Comparison of ENCODE assay signal across 20 cellular contexts in genomic region chr2:47509981-47510380, GRCh38.
"Had no signal": no experiment of that assay in that cellular context is flagged by ENCODE, and none has a peak within 500 bp of the region (broad histone marks: within the 10 kb centered on the region; RNA-seq: fewer than 3 reads in every experiment).

No MANE protein-coding gene starts in this region.

- H3K9me3 ChIP-seq: gastrocnemius medialis, ovary, testis, upper lobe of right lung, vagina had no signal

- H3K36me3 ChIP-seq: esophagus muscularis mucosa, gastrocnemius medialis, heart right ventricle, ovary, upper lobe of right lung, vagina had no signal

- H3K4me1 ChIP-seq: esophagus muscularis mucosa, gastrocnemius medialis, heart right ventricle, testis, tibial nerve, upper lobe of right lung, vagina had no signal

- H3K4me2 ChIP-seq: smooth muscle cell had no signal

- H3K4me1 Mint-ChIP-seq: mesothelial cell of epicardium; stimulated activated effector memory CD8-positive, alpha-beta T cell treated with anti-CD3 and anti-CD28 coated beads, Interleukin-12 subunit alpha, Interleukin-12 subunit beta, amount 100 ng/mL, for 72 hours had no signal

- H3K27ac ChIP-seq: esophagus muscularis mucosa, gastrocnemius medialis, heart right ventricle, ovary, testis, tibial nerve, upper lobe of right lung, vagina had no signal

- DNase-seq: effector memory CD4-positive, alpha-beta T cell; gastrocnemius medialis; heart right ventricle; hypothalamus; kidney glomerular epithelial cell; natural killer cell; ovary; right cardiac atrium; stimulated activated CD4-positive, alpha-beta T cell treated with anti-CD3 and anti-CD28 coated beads, Interleukin-2, amount 100 ng/mL, for 48 hours; testis; upper lobe of right lung had no signal

- H3K27me3 Mint-ChIP-seq: progenitor cell of endocrine pancreas; stimulated activated naive CD8-positive, alpha-beta T cell treated with anti-CD3 and anti-CD28 coated beads, Interleukin-15, Interleukin-2, amounts not matched to agents 100 ng/mL and 50 ng/mL, for 24 hours had no signal

- ATAC-seq: gastrocnemius medialis; right cardiac atrium; stimulated activated effector memory CD8-positive, alpha-beta T cell treated with anti-CD3 and anti-CD28 coated beads, Interleukin-12 subunit alpha, Interleukin-12 subunit beta, amount 100 ng/mL, for 72 hours; upper lobe of right lung had no signal

- H3K27me3 ChIP-seq: esophagus muscularis mucosa, gastrocnemius medialis, heart right ventricle, ovary, testis, tibial nerve, upper lobe of right lung, vagina had no signal

- H3K4me3 ChIP-seq: esophagus muscularis mucosa, gastrocnemius medialis, heart right ventricle, ovary, smooth muscle cell, testis, tibial nerve, upper lobe of right lung, vagina had no signal

- H3K4me3 Mint-ChIP-seq: mesothelial cell of epicardium; natural killer cell; neural crest cell; stimulated activated effector memory CD8-positive, alpha-beta T cell treated with anti-CD3 and anti-CD28 coated beads, Interleukin-12 subunit alpha, Interleukin-12 subunit beta, amount 100 ng/mL, for 72 hours; stimulated activated naive CD8-positive, alpha-beta T cell treated with anti-CD3 and anti-CD28 coated beads, Interleukin-15, Interleukin-2, amounts not matched to agents 100 ng/mL and 50 ng/mL, for 24 hours had no signal

- H3K27ac Mint-ChIP-seq: mesothelial cell of epicardium; natural killer cell; progenitor cell of endocrine pancreas; stimulated activated effector memory CD8-positive, alpha-beta T cell treated with anti-CD3 and anti-CD28 coated beads, Interleukin-12 subunit alpha, Interleukin-12 subunit beta, amount 100 ng/mL, for 72 hours; stimulated activated naive CD8-positive, alpha-beta T cell treated with anti-CD3 and anti-CD28 coated beads, Interleukin-15, Interleukin-2, amounts not matched to agents 100 ng/mL and 50 ng/mL, for 24 hours had no signal

- H3K36me3 Mint-ChIP-seq: mesothelial cell of epicardium; natural killer cell; stimulated activated effector memory CD8-positive, alpha-beta T cell treated with anti-CD3 and anti-CD28 coated beads, Interleukin-12 subunit alpha, Interleukin-12 subunit beta, amount 100 ng/mL, for 72 hours had no signal
